9 cellular contexts compared by ENCODE assay signal in the genomic region with DNA sequence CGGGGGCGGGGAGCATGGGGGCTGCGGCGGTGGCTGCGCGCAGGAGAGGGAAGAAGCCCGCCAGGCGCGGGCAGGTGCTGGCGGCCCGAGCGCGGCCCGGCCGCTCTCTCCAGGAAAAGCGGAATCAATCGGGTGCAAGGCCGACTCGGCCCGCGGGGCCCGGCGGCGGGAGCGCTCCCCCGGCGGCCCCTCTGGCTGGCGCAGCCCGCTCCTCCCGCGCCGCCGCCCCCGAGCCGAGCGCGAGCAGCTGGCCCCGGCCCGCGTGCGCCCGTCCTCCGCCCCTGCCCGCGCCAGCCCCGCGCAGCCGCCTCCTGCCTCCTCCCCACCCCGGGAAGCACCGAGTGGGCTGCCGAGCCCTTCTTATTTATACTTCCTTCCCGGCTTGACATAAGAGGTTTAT. TPM values are rescaled to one million over a fixed set of nuclear protein-coding genes. Genes with fewer than 3 reads are reported as not detected.
DNase-seq lines count a peak whose midpoint lies in the region; ATAC-seq and TF ChIP-seq lines count a peak whose summit lies in the region.
"Had no signal": no experiment of that assay in that cellular context is flagged by ENCODE, and none has a peak within 500 bp of the region (broad histone marks: within the 10 kb centered on the region; RNA-seq: fewer than 3 reads in every experiment).

A gene with protein sequence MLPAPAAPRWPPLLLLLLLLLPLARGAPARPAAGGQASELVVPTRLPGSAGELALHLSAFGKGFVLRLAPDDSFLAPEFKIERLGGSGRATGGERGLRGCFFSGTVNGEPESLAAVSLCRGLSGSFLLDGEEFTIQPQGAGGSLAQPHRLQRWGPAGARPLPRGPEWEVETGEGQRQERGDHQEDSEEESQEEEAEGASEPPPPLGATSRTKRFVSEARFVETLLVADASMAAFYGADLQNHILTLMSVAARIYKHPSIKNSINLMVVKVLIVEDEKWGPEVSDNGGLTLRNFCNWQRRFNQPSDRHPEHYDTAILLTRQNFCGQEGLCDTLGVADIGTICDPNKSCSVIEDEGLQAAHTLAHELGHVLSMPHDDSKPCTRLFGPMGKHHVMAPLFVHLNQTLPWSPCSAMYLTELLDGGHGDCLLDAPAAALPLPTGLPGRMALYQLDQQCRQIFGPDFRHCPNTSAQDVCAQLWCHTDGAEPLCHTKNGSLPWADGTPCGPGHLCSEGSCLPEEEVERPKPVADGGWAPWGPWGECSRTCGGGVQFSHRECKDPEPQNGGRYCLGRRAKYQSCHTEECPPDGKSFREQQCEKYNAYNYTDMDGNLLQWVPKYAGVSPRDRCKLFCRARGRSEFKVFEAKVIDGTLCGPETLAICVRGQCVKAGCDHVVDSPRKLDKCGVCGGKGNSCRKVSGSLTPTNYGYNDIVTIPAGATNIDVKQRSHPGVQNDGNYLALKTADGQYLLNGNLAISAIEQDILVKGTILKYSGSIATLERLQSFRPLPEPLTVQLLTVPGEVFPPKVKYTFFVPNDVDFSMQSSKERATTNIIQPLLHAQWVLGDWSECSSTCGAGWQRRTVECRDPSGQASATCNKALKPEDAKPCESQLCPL (minus strand): TSS at position 339 of the 400 bp plus-strand sequence. CDS start 323 bp downstream, at position 16.

- H3K27ac ChIP-seq in RWPE2 (ENCODE audit: poor library complexity, severe bottlenecking) (no peak within 1 kb of the TSS), gastroesophageal sphincter (peak within 1 kb of the TSS in 3 of 4 donors; percentile 40 to 86 (median 59)), rectal smooth muscle tissue (ENCODE audit: low read depth, low read length) (peak within 1 kb of the TSS; percentile 66)

- H3K4me1 ChIP-seq in ES-I3 (ENCODE audit: insufficient read depth, low read length) (no peaks in the 10 kb centered on the region), RWPE2 (ENCODE audit: insufficient read depth, poor library complexity, severe bottlenecking) (no peaks in the 10 kb centered on the region), gastroesophageal sphincter (peaks cover 0 to 46% (median 9%) of the 10 kb centered on the region in 3 donors), rectal smooth muscle tissue (ENCODE audit: control insufficient read depth, insufficient read depth, low read length) (peaks cover 17% of the 10 kb centered on the region)

- TF ChIP-seq EP300 in gastroesophageal sphincter (IDR thresholded peaks at IDR 0.05): no peak

- H3K9ac ChIP-seq in ES-I3 (ENCODE audit: low read depth, low read length) (peak within 1 kb of the TSS; percentile 55), rectal smooth muscle tissue (ENCODE audit: low read length) (no peak within 1 kb of the TSS)

- WGBS in gastroesophageal sphincter (ENCODE audit: low coverage in 1 of 2), 2 donors: 0% methylated on average over 1 of the region's 52 CpGs; no CpG with 5 or more reads in 1 of the 2 donors

- H3K36me3 ChIP-seq in ES-I3 (ENCODE audit: insufficient read depth, low read length) (no peaks in the 10 kb centered on the region), RWPE2 (ENCODE audit: low read depth) (no peaks in the 10 kb centered on the region), gastroesophageal sphincter (no peaks in the 10 kb centered on the region), rectal smooth muscle tissue (ENCODE audit: control insufficient read depth, insufficient read depth, low read length) (no peaks in the 10 kb centered on the region)

- TF ChIP-seq CTCF in RWPE2 (IDR thresholded peaks at IDR 0.05; ENCODE audit: poor library complexity, severe bottlenecking): no peak
- TF ChIP-seq CTCF in gastroesophageal sphincter (IDR thresholded peaks at IDR 0.05): peak in 1 of 4 experiments; percentile 12
- no peak for TF ChIP-seq CTCF in omental fat pad (IDR thresholded peaks at IDR 0.05)
- TF ChIP-seq CTCF in GM13977 (IDR thresholded peaks at IDR 0.05; ENCODE audit: extremely low read depth, insufficient read depth, missing control alignments): no peak

- H3K27me3 ChIP-seq in RWPE2 (ENCODE audit: insufficient read depth, poor library complexity, severe bottlenecking): peaks cover 71% of the 10 kb centered on the region
- H3K27me3 ChIP-seq in gastroesophageal sphincter: peaks cover 34% of the 10 kb centered on the region
- H3K27me3 ChIP-seq in rectal smooth muscle tissue (ENCODE audit: control insufficient read depth, insufficient read depth, low read length): peaks cover 3% of the 10 kb centered on the region

- DNase-seq in RWPE2 (ENCODE audit: low spot score) (no peak), omental fat pad (ENCODE audit: low spot score) (no peak), GM13977 (ENCODE audit: low spot score) (no peak)
- DNase-seq in NK-92 treated with Interleukin-12 subunit alpha and Interleukin-12 subunit beta, amount 100 ng/mL, for 24 hours (lab: John Stamatoyannopoulos, UW): no peak
- DNase-seq: effector CD4-positive, alpha-beta T cell had no signal

- no peak for TF ChIP-seq POLR2A in gastroesophageal sphincter (IDR thresholded peaks at IDR 0.05)

- ATAC-seq in RWPE2 (ENCODE audit: low read depth) (no peak; the same call in 2 of the 3 replicates), gastroesophageal sphincter (peak; percentile 34), omental fat pad (ENCODE audit: low FRiP score) (no peak), HG03442 (IDR thresholded peaks at IDR 0.05; ENCODE audit: unreplicated experiment) (no peak)

- in situ Hi-C loops in GM13977 (cut with MboI; ENCODE audit: low pct_unique_long_range_greater_than_20kb, low sequenced_read_pairs, unreplicated experiment): no loop called here

- H3K4me3 ChIP-seq in RWPE2 (ENCODE audit: severe bottlenecking): peak within 1 kb of the TSS; percentile 11
- peak within 1 kb of the TSS; percentile 64 to 68 for H3K4me3 ChIP-seq in gastroesophageal sphincter
- H3K4me3 ChIP-seq in rectal smooth muscle tissue (ENCODE audit: low read length): peak within 1 kb of the TSS; percentile 65

- H3K9me3 ChIP-seq in ES-I3 (ENCODE audit: control insufficient read depth, insufficient read depth, low read length) (no peaks in the 10 kb centered on the region), RWPE2 (ENCODE audit: severe bottlenecking) (no peaks in the 10 kb centered on the region), gastroesophageal sphincter (no peaks in the 10 kb centered on the region)

RNA-seq across cellular contexts. Expression of the gene that starts here (rescaled TPM):
- total RNA-seq in gastroesophageal sphincter (10 to 100 TPM in 3 of 4 donors, 1 to 10 TPM in 1; 10.0 to 45.6 (median 34.0) TPM), omental fat pad (1 to 10 TPM in 1 of 4 donors, under 1 TPM in 3; 0.13 to 1.2 (median 0.22) TPM)

Comparison
In these comparisons a context has a peak if more than half of its experiments do, and no peak if none do; other contexts are left out.
1. RNA of the gene that starts here (total RNA-seq): 10.0 to 45.6 TPM in gastroesophageal sphincter; 0.13 to 1.2 TPM in omental fat pad; every median in the first group is over 4 times any median in the second.
2. H3K4me3 ChIP-seq: peak in every context shown above with its lines; median percentile 66 in gastroesophageal sphincter; 65 in rectal smooth muscle tissue; 11 in RWPE2.